Comparison of ENCODE assay signal across 17 cellular contexts in genomic region chr9:95783426-95783975, GRCh38.
DNase-seq lines count a peak whose midpoint lies in the region; ATAC-seq and TF ChIP-seq lines count a peak whose summit lies in the region.
"Had no signal": no experiment of that assay in that cellular context is flagged by ENCODE, and none has a peak within 500 bp of the region (broad histone marks: within the 10 kb centered on the region; RNA-seq: fewer than 3 reads in every experiment).

No MANE protein-coding gene starts in this region.

- CTCF ChIA-PET in Calu3 (lab: Charles Lee), result no interaction called here

- H3K9me3 Mint-ChIP-seq in glutamatergic neuron (ENCODE audit: unreplicated experiment) (no peaks in the 10 kb centered on the region), Calu3 (ENCODE audit: low read depth, unreplicated experiment) (no peaks in the 10 kb centered on the region)
- H3K9me3 Mint-ChIP-seq: activated naive CD8-positive, alpha-beta T cell treated with anti-CD3 and anti-CD28 coated beads, Interleukin-2, amount 10 ng/mL, durations not matched to agents 7 days and 5 days; activated T-cell treated with anti-CD3 and anti-CD28 coated beads, Interleukin-2, amount 50 U/mL, for 4 hours; central memory CD8-positive, alpha-beta T cell; stimulated activated effector memory CD8-positive, alpha-beta T cell treated with anti-CD3 and anti-CD28 coated beads, Interleukin-12 subunit alpha, Interleukin-12 subunit beta, amount 100 ng/mL, for 72 hours had no signal

- H3K36me3 Mint-ChIP-seq in glutamatergic neuron (ENCODE audit: unreplicated experiment) (no peaks in the 10 kb centered on the region), Calu3 (ENCODE audit: insufficient read depth, unreplicated experiment) (no peaks in the 10 kb centered on the region)
- H3K36me3 Mint-ChIP-seq: activated naive CD8-positive, alpha-beta T cell treated with anti-CD3 and anti-CD28 coated beads, Interleukin-2, amount 10 ng/mL, durations not matched to agents 7 days and 5 days; stimulated activated effector memory CD8-positive, alpha-beta T cell treated with anti-CD3 and anti-CD28 coated beads, Interleukin-12 subunit alpha, Interleukin-12 subunit beta, amount 100 ng/mL, for 72 hours had no signal

- DNase-seq in NK-92 treated with Interleukin-12 subunit alpha and Interleukin-12 subunit beta, amount 100 ng/mL, for 24 hours (lab: John Stamatoyannopoulos, UW), result peak; percentile 4
- no peak for DNase-seq in NK-92 (lab: John Stamatoyannopoulos, UW; ENCODE audit: unreplicated experiment)
- peak; percentile 69 for DNase-seq in SW480 (ENCODE audit: low spot score)
- DNase-seq in iris pigment epithelial cell (ENCODE audit: low read depth), result peak; percentile 75
- DNase-seq in stimulated activated CD4-positive, alpha-beta T cell treated with anti-CD3 and anti-CD28 coated beads, Interleukin-12 subunit alpha, Interleukin-12 subunit beta, amount 100 ng/mL, for 4 hours, result no peak
- no peak for DNase-seq in glutamatergic neuron
- no peak for DNase-seq in Calu3
- DNase-seq: 8988T; activated CD4-positive, alpha-beta T cell treated with anti-CD3 and anti-CD28 coated beads, Interleukin-2, amount 50 U/mL, for 4 hours; activated naive CD8-positive, alpha-beta T cell treated with anti-CD3 and anti-CD28 coated beads, Interleukin-2, amount 10 ng/mL, durations not matched to agents 7 days and 5 days; activated T-cell treated with anti-CD3 and anti-CD28 coated beads, Interleukin-2, amount 50 U/mL, for 4 hours; foreskin keratinocyte; Kasumi-1; NCI-H1694 treated with DMSO at 0.1 percent for 48 hours had no signal

- BruUV-seq in Calu3 (replicated peaks; lab: Mats Ljungman, UMichigan), result no TSS peak

- peaks cover 2% of the 10 kb centered on the region for H3K27me3 Mint-ChIP-seq in glutamatergic neuron (ENCODE audit: unreplicated experiment)
- peaks cover 19% of the 10 kb centered on the region for H3K27me3 Mint-ChIP-seq in Calu3 (ENCODE audit: unreplicated experiment)
- H3K27me3 Mint-ChIP-seq: activated naive CD8-positive, alpha-beta T cell treated with anti-CD3 and anti-CD28 coated beads, Interleukin-2, amount 10 ng/mL, durations not matched to agents 7 days and 5 days had no signal

- TF ChIP-seq CTCF in glutamatergic neuron (IDR thresholded peaks at IDR 0.05; ENCODE audit: partially characterized antibody, unreplicated experiment) (no peak), Calu3 (IDR thresholded peaks at IDR 0.05; ENCODE audit: unreplicated experiment) (no peak)

- H3K27ac Mint-ChIP-seq in glutamatergic neuron (ENCODE audit: unreplicated experiment), result no peak overlapping the region
- H3K27ac Mint-ChIP-seq in Calu3 (ENCODE audit: unreplicated experiment), result no peak overlapping the region
- H3K27ac Mint-ChIP-seq: activated naive CD8-positive, alpha-beta T cell treated with anti-CD3 and anti-CD28 coated beads, Interleukin-2, amount 10 ng/mL, durations not matched to agents 7 days and 5 days; stimulated activated effector memory CD8-positive, alpha-beta T cell treated with anti-CD3 and anti-CD28 coated beads, Interleukin-12 subunit alpha, Interleukin-12 subunit beta, amount 100 ng/mL, for 72 hours had no signal

- intact Hi-C loops in Calu3 (cut with micrococcal nuclease; ENCODE audit: unreplicated experiment), result no loop called here

- H3K4me1 Mint-ChIP-seq in glutamatergic neuron (ENCODE audit: low read depth, unreplicated experiment) (peaks cover 6% of the 10 kb centered on the region), Calu3 (ENCODE audit: low read depth, unreplicated experiment) (no peaks in the 10 kb centered on the region)
- H3K4me1 Mint-ChIP-seq: central memory CD8-positive, alpha-beta T cell had no signal

- no peak for ATAC-seq in GM21737 (IDR thresholded peaks at IDR 0.05; ENCODE audit: unreplicated experiment)
- ATAC-seq: activated T-cell treated with anti-CD3 and anti-CD28 coated beads, Interleukin-2, amount 50 U/mL, for 4 hours; foreskin keratinocyte; stimulated activated effector memory CD8-positive, alpha-beta T cell treated with anti-CD3 and anti-CD28 coated beads, Interleukin-12 subunit alpha, Interleukin-12 subunit beta, amount 100 ng/mL, for 72 hours had no signal

- H3K4me3 Mint-ChIP-seq in glutamatergic neuron (ENCODE audit: unreplicated experiment) (no peak overlapping the region), Calu3 (ENCODE audit: low read depth, unreplicated experiment) (no peak overlapping the region)
- H3K4me3 Mint-ChIP-seq: activated naive CD8-positive, alpha-beta T cell treated with anti-CD3 and anti-CD28 coated beads, Interleukin-2, amount 10 ng/mL, durations not matched to agents 7 days and 5 days; activated T-cell treated with anti-CD3 and anti-CD28 coated beads, Interleukin-2, amount 50 U/mL, for 4 hours; central memory CD8-positive, alpha-beta T cell; stimulated activated effector memory CD8-positive, alpha-beta T cell treated with anti-CD3 and anti-CD28 coated beads, Interleukin-12 subunit alpha, Interleukin-12 subunit beta, amount 100 ng/mL, for 72 hours had no signal

Comparison
In these comparisons a context has a peak if more than half of its experiments do, and no peak if none do; other contexts are left out.
1. DNase-seq: peak in NK-92 treated with Interleukin-12 subunit alpha and Interleukin-12 subunit beta, amount 100 ng/mL, for 24 hours (single experiment), SW480 (single experiment) and iris pigment epithelial cell (single experiment); none in NK-92 (single experiment), stimulated activated CD4-positive, alpha-beta T cell treated with anti-CD3 and anti-CD28 coated beads, Interleukin-12 subunit alpha, Interleukin-12 subunit beta, amount 100 ng/mL, for 4 hours (single experiment), glutamatergic neuron (single experiment) and Calu3 (single experiment).